ENCODE assay signal across 1 cellular context in genomic region chr15:65787260-65787659, GRCh38.
TF ChIP-seq lines count a peak whose summit lies in the region.

No MANE protein-coding gene starts in this region.

TF ChIP-seq in endothelial cell of umbilical vein, 7 proteins besides CTCF, POLR2A, EP300 and RAD21 (continued from another document):
- no peak for TF ChIP-seq JUN (IDR thresholded peaks at IDR 0.05; ENCODE audit: borderline replicate concordance, insufficient read depth, insufficient read length, low read depth)
- TF ChIP-seq MYC (IDR thresholded peaks at IDR 0.05; ENCODE audit: low read depth, low read length) = no peak
- TF ChIP-seq GATA2 (IDR thresholded peaks at IDR 0.05; ENCODE audit: insufficient read depth, insufficient read length, low read depth, low read length) = no peak
